24 cellular contexts compared by ENCODE assay signal in the genomic region with DNA sequence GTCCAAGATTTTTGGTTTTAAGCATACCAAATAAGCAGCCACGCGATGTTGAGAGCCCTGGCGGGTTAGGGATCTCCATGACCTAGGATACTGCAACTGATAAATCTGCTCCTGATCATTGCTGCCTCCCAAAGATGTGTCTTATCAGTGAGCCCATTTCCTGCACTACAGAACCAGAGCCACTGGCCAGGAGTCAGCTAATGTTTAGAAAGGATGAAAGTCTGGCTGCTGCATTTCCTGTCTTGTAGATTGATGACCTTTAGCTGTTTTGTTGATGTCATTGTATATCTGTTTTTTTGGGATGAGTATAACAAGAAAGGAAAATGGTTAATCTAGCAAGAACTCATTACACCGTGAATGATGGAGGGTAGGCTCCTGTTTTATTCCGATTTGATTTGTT.
"Had no signal": no experiment of that assay in that cellular context is flagged by ENCODE, and none has a peak within 500 bp of the region (broad histone marks: within the 10 kb centered on the region; RNA-seq: fewer than 3 reads in every experiment).

No MANE protein-coding gene starts in this region.

- H3K36me3 Mint-ChIP-seq: activated naive CD4-positive, alpha-beta T cell treated with anti-CD3 and anti-CD28 coated beads, Interleukin-2, amount 50 U/mL, for 72 hours had no signal

- H3K4me3 Mint-ChIP-seq: activated CD8-positive, alpha-beta T cell treated with anti-CD3 and anti-CD28 coated beads, Interleukin-2, amount 10 ng/mL, durations not matched to agents 7 days and 5 days; nephron progenitor cell had no signal

- H3K27ac Mint-ChIP-seq: activated CD8-positive, alpha-beta T cell treated with anti-CD3 and anti-CD28 coated beads, Interleukin-2, amount 10 ng/mL, durations not matched to agents 7 days and 5 days; activated naive CD4-positive, alpha-beta T cell treated with anti-CD3 and anti-CD28 coated beads, Interleukin-2, amount 50 U/mL, for 72 hours; nephron progenitor cell had no signal

- H3K27me3 ChIP-seq: ascending aorta, brain microvascular endothelial cell, pancreas, testis, uterus had no signal

- H3K4me1 ChIP-seq: ascending aorta had no signal

- DNase-seq: activated CD4-positive, alpha-beta T cell treated with anti-CD3 and anti-CD28 coated beads for 1 hour; activated CD4-positive, alpha-beta T cell treated with anti-CD3 and anti-CD28 coated beads, Interleukin-2, amount 50 U/mL, for 1 hour; activated CD8-positive, alpha-beta T cell treated with anti-CD3 and anti-CD28 coated beads, Interleukin-2, amount 10 ng/mL, durations not matched to agents 7 days and 5 days; activated gamma-delta T cell treated with Interleukin-2 at 50 U/mL for 16 hours; brain microvascular endothelial cell; central memory CD4-positive, alpha-beta T cell; dermis blood vessel endothelial cell; effector CD8-positive, alpha-beta T cell; foreskin melanocyte; glutamatergic neuron; hippocampal formation; left cardiac atrium; midbrain; nephron progenitor cell; pancreas; small intestine; stimulated activated CD4-positive, alpha-beta T cell treated with anti-CD3 and anti-CD28 coated beads, Interleukin-15, amount 100 ng/mL, for 24 hours; stimulated activated naive CD4-positive, alpha-beta T cell; T-helper 9 cell; testis; uterus had no signal

- H3K27ac ChIP-seq: ascending aorta, brain microvascular endothelial cell, pancreas, testis, uterus had no signal

- H3K36me3 ChIP-seq: ascending aorta, brain microvascular endothelial cell, pancreas, uterus had no signal

- ATAC-seq: activated CD8-positive, alpha-beta T cell treated with anti-CD3 and anti-CD28 coated beads, Interleukin-2, amount 10 ng/mL, durations not matched to agents 7 days and 5 days; activated naive CD4-positive, alpha-beta T cell treated with anti-CD3 and anti-CD28 coated beads, Interleukin-2, amount 50 U/mL, for 72 hours; left cardiac atrium; pancreas; sciatic nerve had no signal

- H3K4me3 ChIP-seq: ascending aorta, pancreas, testis, uterus had no signal

- H3K9me3 ChIP-seq: ascending aorta, testis, uterus had no signal

- H3K9me3 Mint-ChIP-seq: activated naive CD4-positive, alpha-beta T cell treated with anti-CD3 and anti-CD28 coated beads, Interleukin-2, amount 50 U/mL, for 72 hours; nephron progenitor cell had no signal
